1 cellular context compared by ENCODE assay signal in genomic region chr21:32089771-32090170, GRCh38.
TF ChIP-seq lines count a peak whose summit lies in the region.

No MANE protein-coding gene starts in this region.

TF ChIP-seq in HepG2, 621 proteins besides CTCF, POLR2A, EP300 and RAD21 (continued from another document):
- TF ChIP-seq CBX2 (IDR thresholded peaks at IDR 0.05; ENCODE audit: low read depth, low read length) (no peak), CBX2 (CRISPR knock-in tag; IDR thresholded peaks at IDR 0.05; ENCODE audit: low read depth) (no peak), ZSCAN31 (CRISPR knock-in tag; IDR thresholded peaks at IDR 0.05; ENCODE audit: low read depth) (no peak)
